Comparison of ENCODE assay signal across 8 cellular contexts in genomic region chr5:143066556-143067281, GRCh38.
A peak's percentile ranks its signal among the peaks of the same experiment; 100 is the strongest.
DNase-seq lines count a peak whose midpoint lies in the region; ATAC-seq and TF ChIP-seq lines count a peak whose summit lies in the region.

No MANE protein-coding gene starts in this region.

- H3K27ac Mint-ChIP-seq in WTC11 = no peak overlapping the region

- peak; percentile 54 for ATAC-seq in HG03064 (IDR thresholded peaks at IDR 0.05; ENCODE audit: low read depth, unreplicated experiment)
- ATAC-seq in WTC11 = peak; percentile 56; the same call in 1 of the 2 replicates
- peak; percentile 67 to 79 (median 72) for ATAC-seq in psoas muscle

- no peak for TF ChIP-seq CTCF in WTC11 (IDR thresholded peaks at IDR 0.05)
- TF ChIP-seq CTCF in psoas muscle (IDR thresholded peaks at IDR 0.05) = no peak

- intact Hi-C loops in psoas muscle (cut with DNase I) = loop anchor here in 1 of 2 donors (5.0 kb wide), 1 partner anchor 336 kb away; the partner anchor contains the start of gene NR3C1

- H3K9me3 Mint-ChIP-seq in WTC11 = peaks cover 14% of the 10 kb centered on the region

- H3K4me3 Mint-ChIP-seq in WTC11 = no peak overlapping the region

- H3K27ac ChIP-seq in psoas muscle = peak overlapping the region; percentile 81

- peak overlapping the region; percentile 23 for H3K4me3 ChIP-seq in psoas muscle

- no peaks in the 10 kb centered on the region for H3K9me3 ChIP-seq in psoas muscle

- CTCF ChIA-PET in WTC11 (lab: Charles Lee) = no interaction called here

- peaks cover 58% of the 10 kb centered on the region for H3K4me1 ChIP-seq in psoas muscle

- H3K36me3 ChIP-seq in psoas muscle (ENCODE audit: insufficient read depth in 1 of 2, low read depth in 1 of 2) = no peaks in the 10 kb centered on the region

- no peaks in the 10 kb centered on the region for H3K27me3 Mint-ChIP-seq in WTC11 (ENCODE audit: low read depth)

- POLR2A ChIA-PET in WTC11 (lab: Charles Lee) = no interaction called here

- H3K27me3 ChIP-seq in psoas muscle (ENCODE audit: insufficient read depth in 3 of 3, low read length in 2 of 3) = no peaks in the 10 kb centered on the region

- DNase-seq in activated CD8-positive, alpha-beta memory T cell treated with anti-CD3 and anti-CD28 coated beads for 24 hours = peak; percentile 62
- no peak for DNase-seq in activated CD8-positive, alpha-beta memory T cell treated with anti-CD3 and anti-CD28 coated beads, Interleukin-2, amount 50 U/mL, for 48 hours
- no peak for DNase-seq in WTC11 (ENCODE audit: low spot score)
- peak; percentile 49 to 72 for DNase-seq in psoas muscle
- DNase-seq in SKM-1 (lab: John Stamatoyannopoulos, UW; ENCODE audit: unreplicated experiment) = no peak
- DNase-seq in amygdala (lab: John Stamatoyannopoulos, UW) = no peak
- DNase-seq in NCI-H146 (lab: John Stamatoyannopoulos, UW) = no peak

- H3K4me1 Mint-ChIP-seq in WTC11 = peaks cover 33% of the 10 kb centered on the region

- WGBS in psoas muscle, 3 donors = 4 to 12% (median 10%) methylated on average over 8 of the region's 8 CpGs

- peaks cover 20% of the 10 kb centered on the region for H3K36me3 Mint-ChIP-seq in WTC11

TF ChIP-seq in WTC11, 78 proteins besides CTCF, POLR2A, EP300 and RAD21:
- TF ChIP-seq IRF2 (CRISPR knock-in tag; IDR thresholded peaks at IDR 0.05; ENCODE audit: borderline replicate concordance, low read depth) (no peak), E2F4 (CRISPR knock-in tag; IDR thresholded peaks at IDR 0.05; ENCODE audit: borderline replicate concordance, low read depth) (no peak), GTF2I (CRISPR knock-in tag; conservative IDR thresholded peaks at IDR 0.05) (no peak), ATF6 (CRISPR knock-in tag; IDR thresholded peaks at IDR 0.05) (no peak), PRRX2 (CRISPR knock-in tag; IDR thresholded peaks at IDR 0.05) (no peak)

Comparison
In these comparisons a context has a peak if more than half of its experiments do, and no peak if none do; other contexts are left out.
1. DNase-seq: peak in activated CD8-positive, alpha-beta memory T cell treated with anti-CD3 and anti-CD28 coated beads for 24 hours (single experiment) and psoas muscle (2 of 2); none in activated CD8-positive, alpha-beta memory T cell treated with anti-CD3 and anti-CD28 coated beads, Interleukin-2, amount 50 U/mL, for 48 hours (single experiment), WTC11 (single experiment), SKM-1 (single experiment), amygdala (0 of 56) and NCI-H146 (single experiment).
2. Peak in every context shown above with its lines, with median percentiles within 50 percentile points of each other: ATAC-seq.